ENCODE assay signal across 1 cellular context in genomic region chr9:123113185-123113584, GRCh38.
TF ChIP-seq lines count a peak whose summit lies in the region.

No MANE protein-coding gene starts in this region.

TF ChIP-seq in K562, 482 proteins besides CTCF, POLR2A, EP300 and RAD21 (continued from another document):
- TF ChIP-seq SFPQ (IDR thresholded peaks at IDR 0.05; ENCODE audit: low read depth, low read length) (no peak), CHAMP1 (IDR thresholded peaks at IDR 0.05) (no peak)
